1 cellular context compared by ENCODE assay signal in the genomic region with DNA sequence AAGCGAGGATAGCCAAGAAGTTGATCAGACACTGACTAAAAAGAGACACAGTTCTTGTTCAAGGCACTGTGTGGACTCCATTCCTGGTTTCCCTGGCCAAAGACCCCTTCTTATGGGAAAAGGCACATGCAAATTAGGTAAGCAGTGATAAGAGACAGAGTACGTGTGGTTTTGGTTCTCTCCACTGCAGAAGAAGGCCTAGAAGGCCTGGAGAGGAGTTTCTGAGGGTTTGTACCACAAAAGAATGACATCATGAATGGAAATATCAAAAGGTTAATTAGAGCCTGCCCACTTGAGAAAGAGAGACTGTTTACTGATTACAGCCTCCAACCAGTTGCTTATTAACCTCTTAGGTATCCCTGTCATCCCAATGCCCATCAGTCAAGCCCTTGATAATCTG.
A peak's percentile ranks its signal among the peaks of the same experiment; 100 is the strongest.
TF ChIP-seq lines count a peak whose summit lies in the region.

No MANE protein-coding gene starts in this region.

TF ChIP-seq in HepG2, 621 proteins besides CTCF, POLR2A, EP300 and RAD21:
- TF ChIP-seq, protein P1, sequence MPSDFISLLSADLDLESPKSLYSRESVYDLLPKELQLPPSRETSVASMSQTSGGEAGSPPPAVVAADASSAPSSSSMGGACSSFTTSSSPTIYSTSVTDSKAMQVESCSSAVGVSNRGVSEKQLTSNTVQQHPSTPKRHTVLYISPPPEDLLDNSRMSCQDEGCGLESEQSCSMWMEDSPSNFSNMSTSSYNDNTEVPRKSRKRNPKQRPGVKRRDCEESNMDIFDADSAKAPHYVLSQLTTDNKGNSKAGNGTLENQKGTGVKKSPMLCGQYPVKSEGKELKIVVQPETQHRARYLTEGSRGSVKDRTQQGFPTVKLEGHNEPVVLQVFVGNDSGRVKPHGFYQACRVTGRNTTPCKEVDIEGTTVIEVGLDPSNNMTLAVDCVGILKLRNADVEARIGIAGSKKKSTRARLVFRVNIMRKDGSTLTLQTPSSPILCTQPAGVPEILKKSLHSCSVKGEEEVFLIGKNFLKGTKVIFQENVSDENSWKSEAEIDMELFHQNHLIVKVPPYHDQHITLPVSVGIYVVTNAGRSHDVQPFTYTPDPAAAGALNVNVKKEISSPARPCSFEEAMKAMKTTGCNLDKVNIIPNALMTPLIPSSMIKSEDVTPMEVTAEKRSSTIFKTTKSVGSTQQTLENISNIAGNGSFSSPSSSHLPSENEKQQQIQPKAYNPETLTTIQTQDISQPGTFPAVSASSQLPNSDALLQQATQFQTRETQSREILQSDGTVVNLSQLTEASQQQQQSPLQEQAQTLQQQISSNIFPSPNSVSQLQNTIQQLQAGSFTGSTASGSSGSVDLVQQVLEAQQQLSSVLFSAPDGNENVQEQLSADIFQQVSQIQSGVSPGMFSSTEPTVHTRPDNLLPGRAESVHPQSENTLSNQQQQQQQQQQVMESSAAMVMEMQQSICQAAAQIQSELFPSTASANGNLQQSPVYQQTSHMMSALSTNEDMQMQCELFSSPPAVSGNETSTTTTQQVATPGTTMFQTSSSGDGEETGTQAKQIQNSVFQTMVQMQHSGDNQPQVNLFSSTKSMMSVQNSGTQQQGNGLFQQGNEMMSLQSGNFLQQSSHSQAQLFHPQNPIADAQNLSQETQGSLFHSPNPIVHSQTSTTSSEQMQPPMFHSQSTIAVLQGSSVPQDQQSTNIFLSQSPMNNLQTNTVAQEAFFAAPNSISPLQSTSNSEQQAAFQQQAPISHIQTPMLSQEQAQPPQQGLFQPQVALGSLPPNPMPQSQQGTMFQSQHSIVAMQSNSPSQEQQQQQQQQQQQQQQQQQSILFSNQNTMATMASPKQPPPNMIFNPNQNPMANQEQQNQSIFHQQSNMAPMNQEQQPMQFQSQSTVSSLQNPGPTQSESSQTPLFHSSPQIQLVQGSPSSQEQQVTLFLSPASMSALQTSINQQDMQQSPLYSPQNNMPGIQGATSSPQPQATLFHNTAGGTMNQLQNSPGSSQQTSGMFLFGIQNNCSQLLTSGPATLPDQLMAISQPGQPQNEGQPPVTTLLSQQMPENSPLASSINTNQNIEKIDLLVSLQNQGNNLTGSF (CRISPR knock-in tag; IDR thresholded peaks at IDR 0.05): no peak
- TF ChIP-seq ATF7 (IDR thresholded peaks at IDR 0.05) (0 out of 2 replicates have a peak, but pooled peaks have one; percentile 19), ATF7 (CRISPR knock-in tag; IDR thresholded peaks at IDR 0.05) (no peak), NFE2 (CRISPR knock-in tag; IDR thresholded peaks at IDR 0.05) (no peak)
